ENCODE assay signal across 8 cellular contexts in the genomic region with DNA sequence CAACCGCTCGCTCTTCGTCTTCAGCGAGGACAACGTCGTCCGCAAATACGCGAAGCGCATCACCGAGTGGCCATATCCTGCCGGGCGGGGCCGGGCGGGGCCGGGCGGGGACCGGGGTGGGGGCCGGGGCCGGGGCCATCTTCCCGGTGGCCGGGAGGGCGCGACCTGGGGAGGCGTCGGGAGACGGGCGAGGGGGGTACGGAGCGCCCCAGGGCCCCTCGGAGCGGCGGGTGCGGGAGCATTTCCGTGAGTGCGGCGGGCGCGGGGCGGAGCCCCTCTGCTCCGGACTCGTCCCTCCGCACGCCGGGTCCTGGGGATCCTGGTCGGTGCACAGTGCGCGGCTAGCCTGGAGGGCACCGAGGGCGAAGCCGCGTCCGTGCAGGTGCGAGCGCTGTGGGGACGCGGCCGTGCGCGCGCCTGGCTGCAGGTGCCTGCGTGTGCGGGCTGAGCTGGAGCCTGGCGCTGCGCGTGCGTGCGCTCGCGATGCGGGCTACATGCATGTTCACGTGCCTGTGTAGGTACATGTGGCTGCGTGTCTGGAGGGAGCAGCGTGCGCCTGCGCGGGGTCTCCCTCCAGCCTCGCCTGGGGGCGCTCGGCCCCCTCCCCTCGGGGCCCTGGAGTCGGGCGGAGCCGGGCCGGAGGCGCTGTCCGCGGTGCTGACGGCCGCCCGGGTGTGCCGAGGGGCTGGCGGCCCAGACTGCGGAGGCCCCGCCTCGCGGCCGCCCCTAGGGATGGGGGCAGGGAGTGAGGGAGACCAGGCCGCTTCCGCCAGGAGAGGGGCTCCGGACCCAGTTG. TPM values are rescaled to one million over a fixed set of nuclear protein-coding genes. Genes with fewer than 3 reads are reported as not detected.
DNase-seq lines count a peak whose midpoint lies in the region; ATAC-seq and TF ChIP-seq lines count a peak whose summit lies in the region.

No MANE protein-coding gene starts in this region.

- peak overlapping the region; percentile 59 for H3K4me3 ChIP-seq in left ventricle myocardium inferior
- peak overlapping the region; percentile 47 for H3K4me3 ChIP-seq in smooth muscle cell

- H3K27ac ChIP-seq in left ventricle myocardium inferior (replicated peaks) (no peak overlapping the region), smooth muscle cell (ENCODE audit: low read depth) (no peak overlapping the region)

- intact Hi-C loops in Right ventricle myocardium inferior (cut with DNase I) (no loop called here), cardiac septum (cut with DNase I) (no loop called here), left ventricle myocardium inferior (cut with micrococcal nuclease) (no loop called here)
- intact Hi-C loops in activated T-helper 1 cell treated with anti-CD3 and anti-CD28 coated beads, Interleukin-12 subunit alpha, Interleukin-12 subunit beta, Interleukin-2, Interleukin-4 antibody, amounts not matched to agents 30 ng/mL and 10 ng/mL and 1 ng/mL, durations not matched to agents 14 hours and 24 hours and 36 hours (cut with micrococcal nuclease): no loop called here

- H3K27me3 ChIP-seq in left ventricle myocardium inferior (ENCODE audit: low read depth): peaks cover 80% of the 10 kb centered on the region
- H3K27me3 ChIP-seq in smooth muscle cell (ENCODE audit: low read depth): peaks cover 34% of the 10 kb centered on the region

- no peaks in the 10 kb centered on the region for H4K20me1 ChIP-seq in smooth muscle cell (ENCODE audit: low read depth)

- H3K9ac ChIP-seq in smooth muscle cell (ENCODE audit: low read depth): no peak overlapping the region

- H3K4me1 ChIP-seq in left ventricle myocardium inferior: peaks cover 7% of the 10 kb centered on the region
- H3K4me1 ChIP-seq in smooth muscle cell (ENCODE audit: low read depth): peaks cover 4% of the 10 kb centered on the region

- 4% methylated on average over 25 of the region's 101 CpGs for WGBS in smooth muscle cell (ENCODE audit: low lambda C conversion rate)

- H3K4me3 Mint-ChIP-seq in activated T-helper 1 cell treated with anti-CD3 and anti-CD28 coated beads, Interleukin-12 subunit alpha, Interleukin-12 subunit beta, Interleukin-2, Interleukin-4 antibody, amounts not matched to agents 30 ng/mL and 10 ng/mL and 1 ng/mL, durations not matched to agents 14 hours and 24 hours and 36 hours: no peak overlapping the region

- no peak overlapping the region for H2AFZ ChIP-seq in smooth muscle cell (ENCODE audit: low read depth)

- H3K27me3 Mint-ChIP-seq in activated T-helper 1 cell treated with anti-CD3 and anti-CD28 coated beads, Interleukin-12 subunit alpha, Interleukin-12 subunit beta, Interleukin-2, Interleukin-4 antibody, amounts not matched to agents 30 ng/mL and 10 ng/mL and 1 ng/mL, durations not matched to agents 14 hours and 24 hours and 36 hours (ENCODE audit: insufficient read depth): peaks cover 8% of the 10 kb centered on the region

- H3K36me3 Mint-ChIP-seq in activated T-helper 1 cell treated with anti-CD3 and anti-CD28 coated beads, Interleukin-12 subunit alpha, Interleukin-12 subunit beta, Interleukin-2, Interleukin-4 antibody, amounts not matched to agents 30 ng/mL and 10 ng/mL and 1 ng/mL, durations not matched to agents 14 hours and 24 hours and 36 hours (ENCODE audit: low read depth): peaks cover 2% of the 10 kb centered on the region

- peaks cover 3% of the 10 kb centered on the region for H3K9me3 Mint-ChIP-seq in activated T-helper 1 cell treated with anti-CD3 and anti-CD28 coated beads, Interleukin-12 subunit alpha, Interleukin-12 subunit beta, Interleukin-2, Interleukin-4 antibody, amounts not matched to agents 30 ng/mL and 10 ng/mL and 1 ng/mL, durations not matched to agents 14 hours and 24 hours and 36 hours

- H3K4me1 Mint-ChIP-seq in activated T-helper 1 cell treated with anti-CD3 and anti-CD28 coated beads, Interleukin-12 subunit alpha, Interleukin-12 subunit beta, Interleukin-2, Interleukin-4 antibody, amounts not matched to agents 30 ng/mL and 10 ng/mL and 1 ng/mL, durations not matched to agents 14 hours and 24 hours and 36 hours (ENCODE audit: low read depth): no peaks in the 10 kb centered on the region

- H3K27ac Mint-ChIP-seq in activated T-helper 1 cell treated with anti-CD3 and anti-CD28 coated beads, Interleukin-12 subunit alpha, Interleukin-12 subunit beta, Interleukin-2, Interleukin-4 antibody, amounts not matched to agents 30 ng/mL and 10 ng/mL and 1 ng/mL, durations not matched to agents 14 hours and 24 hours and 36 hours: no peak overlapping the region

- H3K79me2 ChIP-seq in smooth muscle cell (ENCODE audit: low read depth): no peaks in the 10 kb centered on the region

- peak; percentile 57 for ATAC-seq in Right ventricle myocardium inferior
- ATAC-seq in GM21447 (IDR thresholded peaks at IDR 0.05; ENCODE audit: unreplicated experiment): no peak
- no peak for ATAC-seq in GM18511 (IDR thresholded peaks at IDR 0.05; ENCODE audit: unreplicated experiment)
- no peak for ATAC-seq in GM21737 (IDR thresholded peaks at IDR 0.05; ENCODE audit: unreplicated experiment)

- TF ChIP-seq CTCF in left ventricle myocardium inferior (IDR thresholded peaks at IDR 0.05; ENCODE audit: borderline replicate concordance) (no peak), smooth muscle cell (IDR thresholded peaks at IDR 0.05; ENCODE audit: borderline replicate concordance, insufficient read depth, poor library complexity, severe bottlenecking) (no peak)

- H3F3A ChIP-seq in smooth muscle cell (ENCODE audit: low read depth): no peaks in the 10 kb centered on the region

- DNase-seq in Right ventricle myocardium inferior (ENCODE audit: missing footprints) (no peak), cardiac septum (ENCODE audit: low spot score) (no peak), left ventricle myocardium inferior (no peak), smooth muscle cell (lab: John Stamatoyannopoulos, UW; ENCODE audit: unreplicated experiment) (peak; percentile 12)
- DNase-seq in activated T-helper 1 cell treated with anti-CD3 and anti-CD28 coated beads, Interleukin-12 subunit alpha, Interleukin-12 subunit beta, Interleukin-2, Interleukin-4 antibody, amounts not matched to agents 30 ng/mL and 10 ng/mL and 1 ng/mL, durations not matched to agents 14 hours and 24 hours and 36 hours (ENCODE audit: low spot score): peak; percentile 22

- H3K9me3 ChIP-seq in left ventricle myocardium inferior (replicated peaks) (no peaks in the 10 kb centered on the region), smooth muscle cell (replicated peaks; ENCODE audit: low read depth) (no peaks in the 10 kb centered on the region)

- H3K36me3 ChIP-seq in left ventricle myocardium inferior (no peaks in the 10 kb centered on the region), smooth muscle cell (ENCODE audit: low read depth) (no peaks in the 10 kb centered on the region)

- H3K4me2 ChIP-seq in smooth muscle cell: peak overlapping the region; percentile 91

RNA-seq across cellular contexts. Expression of gene CACNA1B, which starts 0.8 kb away (rescaled TPM):
- total RNA-seq in Right ventricle myocardium inferior (0.41 TPM), cardiac septum (0.70 TPM), left ventricle myocardium inferior (0.19 TPM), smooth muscle cell (under 0.01 and 0.09 TPM in 2 replicates)
- total RNA-seq in activated T-helper 1 cell treated with anti-CD3 and anti-CD28 coated beads, Interleukin-12 subunit alpha, Interleukin-12 subunit beta, Interleukin-2, Interleukin-4 antibody, amounts not matched to agents 30 ng/mL and 10 ng/mL and 1 ng/mL, durations not matched to agents 14 hours and 24 hours and 36 hours: not detected in 2 replicates
- 0.08 and 0.23 TPM in 2 replicates for polyA plus RNA-seq in smooth muscle cell

Comparison
In these comparisons a context has a peak if more than half of its experiments do, and no peak if none do; other contexts are left out.
1. DNase-seq: peak in activated T-helper 1 cell treated with anti-CD3 and anti-CD28 coated beads, Interleukin-12 subunit alpha, Interleukin-12 subunit beta, Interleukin-2, Interleukin-4 antibody, amounts not matched to agents 30 ng/mL and 10 ng/mL and 1 ng/mL, durations not matched to agents 14 hours and 24 hours and 36 hours (single experiment) and smooth muscle cell (single experiment); none in Right ventricle myocardium inferior (single experiment), cardiac septum (single experiment) and left ventricle myocardium inferior (single experiment).